In genomic region chr19:54905908-54906511, GRCh38 we compare ENCODE assay signal across 13 cellular contexts. TPM values are rescaled to one million over a fixed set of nuclear protein-coding genes. Genes with fewer than 3 reads are reported as not detected.
A peak's percentile ranks its signal among the peaks of the same experiment; 100 is the strongest.
DNase-seq lines count a peak whose midpoint lies in the region; ATAC-seq and TF ChIP-seq lines count a peak whose summit lies in the region.
"Had no signal": no experiment of that assay in that cellular context is flagged by ENCODE, and none has a peak within 500 bp of the region (broad histone marks: within the 10 kb centered on the region; RNA-seq: fewer than 3 reads in every experiment).

Gene NCR1, plus strand, starts transcription at chr19:54906148. Its CDS starts 40 bp downstream, at chr19:54906188.

- TF ChIP-seq POLR2A in adrenal gland (IDR thresholded peaks at IDR 0.05) = peak in 1 of 2 donors; percentile 12

- H3K9ac ChIP-seq in HUES6 (ENCODE audit: low read length) (peak within 1 kb of the TSS; percentile 48), neuronal stem cell (ENCODE audit: low read depth, low read length, poor library complexity) (no peak within 1 kb of the TSS)

- H3K4me3 ChIP-seq in CD4-positive, CD25-positive, alpha-beta regulatory T cell (ENCODE audit: low read depth, low read length) = no peak within 1 kb of the TSS
- H3K4me3 ChIP-seq in HUES6 (ENCODE audit: low read depth, low read length) = no peak within 1 kb of the TSS
- no peak within 1 kb of the TSS for H3K4me3 ChIP-seq in adrenal gland
- H3K4me3 ChIP-seq in neuronal stem cell (ENCODE audit: low read length in 2 of 2) = no peak within 1 kb of the TSS
- H3K4me3 ChIP-seq: gastroesophageal sphincter, left ventricle myocardium inferior had no signal

- peak within 1 kb of the TSS; percentile 53 for H3K18ac ChIP-seq in neuronal stem cell (ENCODE audit: low read length)

- H3K27ac ChIP-seq in CD4-positive, CD25-positive, alpha-beta regulatory T cell (ENCODE audit: insufficient read depth, low read length, poor library complexity, severe bottlenecking) = no peak within 1 kb of the TSS
- H3K27ac ChIP-seq in HUES6 (ENCODE audit: low read depth, low read length) = no peak within 1 kb of the TSS
- H3K27ac ChIP-seq in adrenal gland = peak within 1 kb of the TSS in 1 of 5 donors; percentile 45
- no peak within 1 kb of the TSS for H3K27ac ChIP-seq in neuronal stem cell (replicated peaks; ENCODE audit: low read length)
- H3K27ac ChIP-seq: gastroesophageal sphincter, left ventricle myocardium inferior had no signal

- peak within 1 kb of the TSS in 1 of 3 donors; percentile 76 for H3K27ac Mint-ChIP-seq in CD4-positive, CD25-positive, alpha-beta regulatory T cell

- WGBS in adrenal gland, 4 donors = 26 to 60% (median 41%) methylated on average over 14 to 20 of the region's 20 CpGs
- WGBS in neuronal stem cell (ENCODE audit: extremely low coverage in 2 of 2, insufficient read length in 2 of 2, insufficient replicate concordance in 1 of 2), 2 donors = no CpG with 5 or more reads among the region's 20 CpGs

- H4K8ac ChIP-seq in neuronal stem cell (ENCODE audit: low read depth, low read length) = peak within 1 kb of the TSS; percentile 45

- peak; percentile 34 to 40 for ATAC-seq in CD4-positive, CD25-positive, alpha-beta regulatory T cell (ENCODE audit: low read depth in 2 of 2)
- ATAC-seq in omental fat pad (ENCODE audit: low FRiP score) = no peak
- ATAC-seq: gastroesophageal sphincter had no signal

- H3K14ac ChIP-seq in neuronal stem cell (ENCODE audit: low read length) = peak within 1 kb of the TSS; percentile 63

- H3K9me3 Mint-ChIP-seq in CD4-positive, CD25-positive, alpha-beta regulatory T cell = peaks cover 0 to 2% (median 0%) of the 10 kb centered on the region in 7 donors

- TF ChIP-seq CTCF in adrenal gland (IDR thresholded peaks at IDR 0.05) (no peak), omental fat pad (IDR thresholded peaks at IDR 0.05) (no peak)

- no peaks in the 10 kb centered on the region for H3K27me3 Mint-ChIP-seq in CD4-positive, CD25-positive, alpha-beta regulatory T cell

- H2AK5ac ChIP-seq in neuronal stem cell (ENCODE audit: low read depth, low read length) = no peak within 1 kb of the TSS

- intact Hi-C loops in adrenal gland (cut with DNase I) = no loop called here

- peak within 1 kb of the TSS; percentile 88 for H3K23ac ChIP-seq in neuronal stem cell (ENCODE audit: low read depth, low read length, poor library complexity)

- DNase-seq in CD4-positive, CD25-positive, alpha-beta regulatory T cell = no peak
- DNase-seq in adrenal gland (peak in 4 of 7 donors; percentile 17 to 35 (median 26)), neuronal stem cell (ENCODE audit: low spot score) (no peak), DMS153 (lab: John Stamatoyannopoulos, UW) (no peak), amniotic stem cell (lab: John Stamatoyannopoulos, UW) (no peak), omental fat pad (ENCODE audit: low spot score) (no peak)
- no peak for DNase-seq in effector CD4-positive, alpha-beta T cell
- DNase-seq: DMS 273 treated with DMSO at 0.1 percent for 48 hours, left ventricle myocardium inferior, NCI-H1930 had no signal

- no peak within 1 kb of the TSS for H2BK15ac ChIP-seq in neuronal stem cell (ENCODE audit: low read length)

- H3K27me3 ChIP-seq in CD4-positive, CD25-positive, alpha-beta regulatory T cell (ENCODE audit: control insufficient read depth, insufficient read depth, low read length) = no peaks in the 10 kb centered on the region
- H3K27me3 ChIP-seq in HUES6 (ENCODE audit: control insufficient read depth, insufficient read depth, low read length) (no peaks in the 10 kb centered on the region), adrenal gland (no peaks in the 10 kb centered on the region), neuronal stem cell (ENCODE audit: control insufficient read depth in 3 of 3, insufficient read depth in 3 of 3, low read depth in 1 of 3, low read length in 3 of 3) (no peaks in the 10 kb centered on the region)

- no peaks in the 10 kb centered on the region for H3K36me3 ChIP-seq in CD4-positive, CD25-positive, alpha-beta regulatory T cell (ENCODE audit: control insufficient read depth, insufficient read depth, low read length)
- H3K36me3 ChIP-seq in HUES6 (ENCODE audit: control insufficient read depth, insufficient read depth, low read length) = peaks cover 3% of the 10 kb centered on the region; the same call in 1 of the 2 replicates
- no peaks in the 10 kb centered on the region for H3K36me3 ChIP-seq in adrenal gland (replicated peaks in 1 of 2)
- no peaks in the 10 kb centered on the region for H3K36me3 ChIP-seq in neuronal stem cell (replicated peaks in 1 of 2; ENCODE audit: control insufficient read depth in 2 of 2, insufficient read depth in 2 of 2, low read length in 2 of 2)
- H3K36me3 ChIP-seq: gastroesophageal sphincter, left ventricle myocardium inferior had no signal

- H3K4me1 ChIP-seq in CD4-positive, CD25-positive, alpha-beta regulatory T cell (ENCODE audit: control insufficient read depth, insufficient read depth, low read length, poor library complexity, severe bottlenecking) = no peaks in the 10 kb centered on the region
- H3K4me1 ChIP-seq in HUES6 (ENCODE audit: control insufficient read depth, insufficient read depth, low read length) (peaks cover 17% of the 10 kb centered on the region), adrenal gland (replicated peaks in 1 of 2) (no peaks in the 10 kb centered on the region), neuronal stem cell (ENCODE audit: control insufficient read depth in 2 of 2, insufficient read depth in 1 of 2, low read depth in 1 of 2, low read length in 2 of 2) (peaks cover 0 to 3% of the 10 kb centered on the region in 2 donors)
- H3K4me1 ChIP-seq: gastroesophageal sphincter, left ventricle myocardium inferior had no signal

- no peak within 1 kb of the TSS for H2BK12ac ChIP-seq in neuronal stem cell (ENCODE audit: low read length)

- no peak within 1 kb of the TSS for H4K91ac ChIP-seq in neuronal stem cell (ENCODE audit: low read depth, low read length, poor library complexity)

- no peak within 1 kb of the TSS for H2BK120ac ChIP-seq in neuronal stem cell (ENCODE audit: low read depth, low read length)

- no peak within 1 kb of the TSS for H3K4me2 ChIP-seq in neuronal stem cell (ENCODE audit: insufficient read depth, low read length, poor library complexity, severe bottlenecking)

- no peak within 1 kb of the TSS for H2BK5ac ChIP-seq in neuronal stem cell (ENCODE audit: low read length)

- H3K4ac ChIP-seq in neuronal stem cell (ENCODE audit: low read length) = no peak within 1 kb of the TSS

- no peaks in the 10 kb centered on the region for H3K36me3 Mint-ChIP-seq in CD4-positive, CD25-positive, alpha-beta regulatory T cell

- H3K4me1 Mint-ChIP-seq in CD4-positive, CD25-positive, alpha-beta regulatory T cell = peaks cover 0 to 9% (median 0%) of the 10 kb centered on the region in 4 donors

- peak within 1 kb of the TSS; percentile 64 for H2AFZ ChIP-seq in neuronal stem cell (ENCODE audit: low read length)

- H3K4me3 Mint-ChIP-seq in CD4-positive, CD25-positive, alpha-beta regulatory T cell = peak within 1 kb of the TSS in 1 of 4 donors; percentile 65

- no peaks in the 10 kb centered on the region for H3K9me3 ChIP-seq in CD4-positive, CD25-positive, alpha-beta regulatory T cell (ENCODE audit: control insufficient read depth in 2 of 2, low read length in 2 of 2)
- H3K9me3 ChIP-seq in HUES6 (ENCODE audit: control insufficient read depth, insufficient read depth, low read depth, low read length) (no peaks in the 10 kb centered on the region; the same call in 1 of the 2 replicates), adrenal gland (replicated peaks in 1 of 3) (no peaks in the 10 kb centered on the region), neuronal stem cell (replicated peaks in 1 of 2; ENCODE audit: control insufficient read depth in 2 of 2, insufficient read depth in 1 of 2, low read depth in 1 of 2, low read length in 2 of 2) (peaks cover 0 to 4% of the 10 kb centered on the region in 2 donors)
- H3K9me3 ChIP-seq: gastroesophageal sphincter, left ventricle myocardium inferior had no signal

- H3K79me1 ChIP-seq in neuronal stem cell (ENCODE audit: low read depth, low read length) = no peaks in the 10 kb centered on the region

RNA-seq across cellular contexts. Expression of gene NCR1, which starts in this region (rescaled TPM):
- not detected for total RNA-seq in CD4-positive, CD25-positive, alpha-beta regulatory T cell
- under 1 TPM in 3 of 4 donors, not detected in 1; 0.36 to 0.47 (median 0.39) TPM for polyA plus RNA-seq in CD4-positive, CD25-positive, alpha-beta regulatory T cell
- total RNA-seq in adrenal gland = under 1 TPM in 1 of 8 donors, not detected in 7; 0.55 TPM
- polyA plus RNA-seq in adrenal gland = not detected
- not detected for polyA plus RNA-seq in neuronal stem cell (2013, experiment 1 of 2)
- polyA plus RNA-seq in neuronal stem cell (2013, experiment 2 of 2) = not detected
- 1 to 10 TPM in 1 of 4 donors, under 1 TPM in 1, not detected in 2; 0.72 to 2.3 TPM for total RNA-seq in omental fat pad
- total RNA-seq: astrocyte, gastroesophageal sphincter had no signal

Comparison
In these comparisons a context has a peak if more than half of its experiments do, and no peak if none do; other contexts are left out.
1. Peak in ATAC-seq in CD4-positive, CD25-positive, alpha-beta regulatory T cell; RNA of the gene not detected or under 1 TPM.
2. Peak in DNase-seq in adrenal gland; RNA of the gene not detected or under 1 TPM.